ENCODE assay signal across 8 cellular contexts in genomic region chr1:17274186-17275170, GRCh38.
DNase-seq lines count a peak whose midpoint lies in the region; ATAC-seq and TF ChIP-seq lines count a peak whose summit lies in the region.

No MANE protein-coding gene starts in this region.

- peak; percentile 85 for TF ChIP-seq CTCF in astrocyte of the spinal cord (IDR thresholded peaks at IDR 0.05; ENCODE audit: low read depth, low read length)

- in situ Hi-C loops in astrocyte of the spinal cord (cut with HindIII; ENCODE audit: low sequenced_read_pairs): no loop called here

- DNase-seq in DMS53 (lab: John Stamatoyannopoulos, UW): peak; percentile 73
- DNase-seq in NCI-H69 (lab: John Stamatoyannopoulos, UW): peak; percentile 58
- peak; percentile 34 for DNase-seq in astrocyte of the spinal cord (ENCODE audit: low read depth, low spot score)
- peak; percentile 58 for DNase-seq in left kidney (ENCODE audit: low read depth, low spot score)
- no peak for DNase-seq in midbrain (lab: John Stamatoyannopoulos, UW)
- DNase-seq in NCI-H1436 (lab: John Stamatoyannopoulos, UW): no peak
- DNase-seq in middle frontal gyrus (ENCODE audit: extremely low spot score, low spot score): no peak

- peak; percentile 75 for ATAC-seq in GM21717 (IDR thresholded peaks at IDR 0.05; ENCODE audit: unreplicated experiment)

- H3K4me3 ChIP-seq in astrocyte of the spinal cord (ENCODE audit: low read depth, low read length): no peak overlapping the region

Comparison
In these comparisons a context has a peak if more than half of its experiments do, and no peak if none do; other contexts are left out.
1. DNase-seq: peak in DMS53 (single experiment), NCI-H69 (single experiment), astrocyte of the spinal cord (single experiment) and left kidney (single experiment); none in midbrain (single experiment), NCI-H1436 (single experiment) and middle frontal gyrus (single experiment).